In genomic region chr20:45138451-45139300, GRCh38 we compare ENCODE assay signal across 9 cellular contexts. TPM values are rescaled to one million over a fixed set of nuclear protein-coding genes. Genes with fewer than 3 reads are reported as not detected.
DNase-seq lines count a peak whose midpoint lies in the region; ATAC-seq and TF ChIP-seq lines count a peak whose summit lies in the region.
"Had no signal": no experiment of that assay in that cellular context is flagged by ENCODE, and none has a peak within 500 bp of the region (broad histone marks: within the 10 kb centered on the region; RNA-seq: fewer than 3 reads in every experiment).

No MANE protein-coding gene starts in this region.

- H3K36me3 ChIP-seq in WERI-Rb-1 (no peaks in the 10 kb centered on the region), testis (ENCODE audit: low read depth, missing control alignments) (no peaks in the 10 kb centered on the region)

- H3K36me3 Mint-ChIP-seq in Calu3 (ENCODE audit: insufficient read depth, unreplicated experiment), result no peaks in the 10 kb centered on the region
- no peaks in the 10 kb centered on the region for H3K36me3 Mint-ChIP-seq in mesothelial cell of epicardium

- TF ChIP-seq CTCF in Calu3 (IDR thresholded peaks at IDR 0.05; ENCODE audit: unreplicated experiment), result peak; percentile 99
- TF ChIP-seq CTCF in WERI-Rb-1 (IDR thresholded peaks at IDR 0.05; ENCODE audit: low read depth, low read length), result peak; percentile 91
- TF ChIP-seq CTCF in mesothelial cell of epicardium (IDR thresholded peaks at IDR 0.05; ENCODE audit: unreplicated experiment), result peak; percentile 65
- peak; percentile 54 to 70 (median 68) for TF ChIP-seq CTCF in testis (IDR thresholded peaks at IDR 0.05)

- H3K9me3 ChIP-seq in WERI-Rb-1 (ENCODE audit: severe bottlenecking) (no peaks in the 10 kb centered on the region), testis (no peaks in the 10 kb centered on the region)

- no TSS peak for BruUV-seq in Calu3 (replicated peaks; lab: Mats Ljungman, UMichigan)

- TF ChIP-seq POLR2A in testis (IDR thresholded peaks at IDR 0.05), result no peak

- no peak for ATAC-seq in HG03342 (IDR thresholded peaks at IDR 0.05; ENCODE audit: unreplicated experiment)

- H3K9me3 Mint-ChIP-seq in Calu3 (ENCODE audit: low read depth, unreplicated experiment) (no peaks in the 10 kb centered on the region), mesothelial cell of epicardium (no peaks in the 10 kb centered on the region)

- H3K4me3 ChIP-seq in WERI-Rb-1 (ENCODE audit: low read depth, low read length), result no peak overlapping the region
- H3K4me3 ChIP-seq in testis, result no peak overlapping the region
- H3K4me3 ChIP-seq: skin epidermis had no signal

- H3K27ac ChIP-seq in WERI-Rb-1, result peak overlapping the region; percentile 18; the same call in 1 of the 2 replicates
- H3K27ac ChIP-seq in testis, result no peak overlapping the region
- H3K27ac ChIP-seq: skin epidermis had no signal

- 40 to 46% methylated on average over 22 of the region's 22 CpGs for WGBS in testis, 2 donors

- CTCF ChIA-PET in Calu3 (lab: Charles Lee), result interaction anchor here (0.6 to 3.1 kb wide), 18 partner anchors 8 to 155 kb away, joined by 3 to 55 read pairs (median 4); partner anchors contain the start of gene PI3

- in situ Hi-C loops in KBM-7 (cut with MboI; ENCODE audit: low pct_unique_long_range_greater_than_20kb, low sequenced_read_pairs), result no loop called here

- no peaks in the 10 kb centered on the region for H3K4me1 ChIP-seq in testis

- DNase-seq in Calu3, result peak; percentile 90
- DNase-seq in KBM-7, result peak; percentile 67
- DNase-seq in WERI-Rb-1, result peak; percentile 75
- peak; percentile 3 for DNase-seq in cerebellar cortex (ENCODE audit: low spot score)
- no peak for DNase-seq in mesothelial cell of epicardium (ENCODE audit: low spot score in 2 of 2, unreplicated experiment in 2 of 2)
- peak; percentile 83 for DNase-seq in testis
- DNase-seq in cerebellar nuclear complex (lab: John Stamatoyannopoulos, UW), result no peak

- H3K4me3 Mint-ChIP-seq in Calu3 (ENCODE audit: low read depth, unreplicated experiment), result no peak overlapping the region
- no peak overlapping the region for H3K4me3 Mint-ChIP-seq in mesothelial cell of epicardium

- no peaks in the 10 kb centered on the region for H3K27me3 ChIP-seq in WERI-Rb-1 (ENCODE audit: insufficient read depth, low read depth, severe bottlenecking)
- no peaks in the 10 kb centered on the region for H3K27me3 ChIP-seq in testis

- H3K27me3 Mint-ChIP-seq in Calu3 (ENCODE audit: unreplicated experiment), result peaks cover 17% of the 10 kb centered on the region
- peaks cover 26% of the 10 kb centered on the region for H3K27me3 Mint-ChIP-seq in mesothelial cell of epicardium (ENCODE audit: low read depth)

- intact Hi-C loops in Calu3 (cut with micrococcal nuclease; ENCODE audit: unreplicated experiment), result loop anchor here (1.0 kb wide), 2 partner anchors 91 to 155 kb away; no protein-coding TSS in a partner anchor
- intact Hi-C loops in testis (cut with DNase I; ENCODE audit: low total_unique reads), result no loop called here

- H3K27ac Mint-ChIP-seq in Calu3 (ENCODE audit: unreplicated experiment) (no peak overlapping the region), mesothelial cell of epicardium (no peak overlapping the region)

- H3K4me1 Mint-ChIP-seq in Calu3 (ENCODE audit: low read depth, unreplicated experiment) (no peaks in the 10 kb centered on the region), mesothelial cell of epicardium (no peaks in the 10 kb centered on the region)

RNA-seq across cellular contexts. Expression of gene WFDC12, which starts 14.4 kb away (rescaled TPM):
- total RNA-seq in Calu3 (2022) (not detected in 2 replicates), mesothelial cell of epicardium (not detected in 3 replicates), testis (not detected)
- polyA plus RNA-seq in testis (ENCODE audit: insufficient read depth, low read depth, low replicate concordance), result not detected

RNA-seq across cellular contexts. Expression of gene WFDC5, which starts 23.7 kb away (rescaled TPM):
- not detected in 2 replicates for total RNA-seq in Calu3 (2022)
- not detected in 3 replicates for total RNA-seq in mesothelial cell of epicardium
- 1 to 10 TPM in 1 of 2 donors, under 1 TPM in 1; 0.87 to 1.4 TPM for total RNA-seq in testis
- 2.1 TPM for polyA plus RNA-seq in testis (ENCODE audit: insufficient read depth, low read depth, low replicate concordance)

RNA-seq across cellular contexts. Expression of gene PI3, which starts 36.0 kb away (rescaled TPM):
- total RNA-seq in Calu3 (2022) (52.0 and 52.1 TPM in 2 replicates), mesothelial cell of epicardium (not detected in 3 replicates), testis (1 to 10 TPM in 1 of 2 donors, not detected in 1; 1.2 TPM)
- polyA plus RNA-seq in testis (ENCODE audit: insufficient read depth, low read depth, low replicate concordance), result 0.94 TPM

RNA-seq across cellular contexts. Expression of gene KCNS1, which starts 37.7 kb away (rescaled TPM):
- total RNA-seq in Calu3 (2022) (10.4 and 10.7 TPM in 2 replicates), mesothelial cell of epicardium (0.09 TPM in 1 of 3 replicates, not detected in the others), testis (1 to 10 TPM; 4.6 to 7.7 TPM)
- 2.1 TPM for polyA plus RNA-seq in testis (ENCODE audit: insufficient read depth, low read depth, low replicate concordance)

Comparison
In these comparisons a context has a peak if more than half of its experiments do, and no peak if none do; other contexts are left out.
1. DNase-seq: peak in Calu3 (single experiment), KBM-7 (single experiment), WERI-Rb-1 (single experiment), cerebellar cortex (single experiment) and testis (single experiment); none in mesothelial cell of epicardium (0 of 2) and cerebellar nuclear complex (0 of 2).
2. RNA of gene PI3, which starts 36.0 kb away (total RNA-seq): 52.0 to 52.1 TPM in Calu3; 1.2 TPM in testis and not detected in mesothelial cell of epicardium; every median in the first group is over 10 times any median in the second.
3. Peak in every context shown above with its lines, with median percentiles within 50 percentile points of each other: CTCF ChIP-seq.